Comparison of ENCODE assay signal across 13 cellular contexts in the genomic region with DNA sequence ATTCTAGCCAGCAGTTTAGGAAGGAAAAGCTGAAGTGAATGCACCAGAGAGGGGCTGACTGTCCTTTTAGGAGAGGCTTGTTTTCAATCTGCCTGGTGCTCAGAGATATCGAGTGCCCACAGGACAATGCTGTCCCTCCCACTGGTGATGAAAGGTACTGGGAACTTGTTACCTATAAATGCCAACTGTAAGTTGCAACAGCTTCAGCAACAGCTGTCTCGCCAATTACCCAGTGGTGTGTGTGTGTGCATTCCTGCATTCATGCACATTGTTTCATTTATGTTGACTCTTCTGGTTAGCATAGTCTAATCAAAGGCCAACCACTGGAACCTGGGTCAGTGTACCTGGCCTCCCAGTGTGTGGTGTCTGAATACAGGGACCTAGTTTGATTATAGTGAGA.
DNase-seq lines count a peak whose midpoint lies in the region; ATAC-seq, FAIRE-seq and TF ChIP-seq lines count a peak whose summit lies in the region.
"Had no signal": no experiment of that assay in that cellular context is flagged by ENCODE, and none has a peak within 500 bp of the region (broad histone marks: within the 10 kb centered on the region; RNA-seq: fewer than 3 reads in every experiment).

No MANE protein-coding gene starts in this region.

- BruUV-seq in Caco-2 (replicated peaks; lab: Mats Ljungman, UMichigan), result no TSS peak

- H3K9ac ChIP-seq in H1 (replicated peaks in 1 of 4; ENCODE audit: extremely low read depth in 1 of 4, low read depth in 3 of 4, low read length in 3 of 4), result no peak overlapping the region

- no peaks in the 10 kb centered on the region for H3K36me3 Mint-ChIP-seq in Caco-2 (ENCODE audit: insufficient read depth, unreplicated experiment)
- H3K36me3 Mint-ChIP-seq: naive thymus-derived CD4-positive, alpha-beta T cell had no signal

- H3K79me1 ChIP-seq in H1 (ENCODE audit: low read depth, low read length), result no peaks in the 10 kb centered on the region

- H2AFZ ChIP-seq in H1 (ENCODE audit: low read length), result peak overlapping the region; percentile 24; the same call in 1 of the 2 replicates

- no peak overlapping the region for H4K8ac ChIP-seq in H1 (ENCODE audit: extremely low read depth, insufficient read depth, low read length)

- 73% methylated on average over 2 of the region's 2 CpGs; no CpG with 5 or more reads in 1 of the 2 experiments for WGBS in H1 (ENCODE audit: extremely low coverage in 1 of 2, insufficient coverage in 1 of 2, insufficient read length in 1 of 2, insufficient replicate concordance in 2 of 2, low coverage in 1 of 2, low lambda C conversion rate in 2 of 2, missing lambda C conversion rate in 1 of 2), 2 experiments

- no peak overlapping the region for H3K18ac ChIP-seq in H1 (ENCODE audit: extremely low read depth, low read length)

- H3K27ac Mint-ChIP-seq in Caco-2 (ENCODE audit: unreplicated experiment), result no peak overlapping the region
- H3K27ac Mint-ChIP-seq: naive thymus-derived CD4-positive, alpha-beta T cell had no signal

- POLR2A ChIA-PET in Caco-2 (lab: Charles Lee), result no interaction called here
- POLR2A ChIA-PET in H1 (lab: Charles Lee; ENCODE audit: partially characterized antibody), result no interaction called here

- no peaks in the 10 kb centered on the region for H3K4me1 Mint-ChIP-seq in Caco-2 (ENCODE audit: low read depth, unreplicated experiment)
- H3K4me1 Mint-ChIP-seq: naive thymus-derived CD4-positive, alpha-beta T cell had no signal

- ATAC-seq in left lobe of liver (peak; percentile 45), foreskin keratinocyte (no peak)

- H3K23ac ChIP-seq in H1 (ENCODE audit: insufficient read length), result no peak overlapping the region

- no peaks in the 10 kb centered on the region for H3K27me3 Mint-ChIP-seq in Caco-2 (ENCODE audit: insufficient read depth, unreplicated experiment)

- no peaks in the 10 kb centered on the region; the same call in 1 of the 2 replicates for H3K4me1 ChIP-seq in Caco-2
- peaks cover 0 to 9% (median 6%) of the 10 kb centered on the region in 4 experiments; a peak in 4 of 7 replicates for H3K4me1 ChIP-seq in H1 (replicated peaks in 1 of 4; ENCODE audit: control insufficient read depth in 3 of 4, insufficient read depth in 4 of 4, low read length in 3 of 4)
- peaks cover 5% of the 10 kb centered on the region for H3K4me1 ChIP-seq in foreskin keratinocyte

- CTCF ChIA-PET in Caco-2 (lab: Charles Lee) (no interaction called here), H1 (lab: Charles Lee; ENCODE audit: partially characterized antibody) (interaction anchor here (0.7 to 1.0 kb wide), 2 partner anchors 616 to 1030 kb away, joined by 3 to 5 read pairs; no protein-coding TSS in a partner anchor)

- peak in 1 of 2 experiments; percentile 4; a peak in 2 of 4 replicates for TF ChIP-seq RAD21 in H1 (IDR thresholded peaks at IDR 0.05 in 1 of 2, conservative IDR thresholded peaks at IDR 0.05 in 1 of 2; ENCODE audit: low read depth in 2 of 2, low read length in 2 of 2)

- H3K9me3 ChIP-seq in Caco-2, result no peaks in the 10 kb centered on the region
- H3K9me3 ChIP-seq in H1 (ENCODE audit: insufficient read depth in 2 of 2, low read depth in 1 of 2, low read length in 1 of 2), result no peaks in the 10 kb centered on the region

- peak; percentile 36 for FAIRE-seq in H1 (lab: Jason Lieb, UNC)

- H3K4me3 Mint-ChIP-seq in Caco-2 (ENCODE audit: unreplicated experiment), result no peak overlapping the region
- H3K4me3 Mint-ChIP-seq: naive thymus-derived CD4-positive, alpha-beta T cell had no signal

- H3K23me2 ChIP-seq in H1 (ENCODE audit: low read depth, low read length), result no peaks in the 10 kb centered on the region

- H3K4ac ChIP-seq in H1 (replicated peaks; ENCODE audit: insufficient read length, low read depth, low read length), result no peak overlapping the region

- H3K4me2 ChIP-seq in H1 (ENCODE audit: insufficient read depth in 1 of 2, low read depth in 2 of 2, low read length in 2 of 2), result no peak overlapping the region

- no peak overlapping the region for H3K56ac ChIP-seq in H1 (replicated peaks; ENCODE audit: insufficient read length, low read depth, low read length)

- H4K91ac ChIP-seq in H1 (replicated peaks; ENCODE audit: insufficient read length, low read length), result no peak overlapping the region

- H3K27ac ChIP-seq in H1 (ENCODE audit: low read depth, low read length) (no peak overlapping the region), foreskin keratinocyte (no peak overlapping the region)
- H3K27ac ChIP-seq: WERI-Rb-1 had no signal

- H4K5ac ChIP-seq in H1 (ENCODE audit: insufficient read length, low read depth, low read length), result no peak overlapping the region

- no peak overlapping the region for H2AK5ac ChIP-seq in H1 (ENCODE audit: low read depth, low read length)

- peak; percentile 11 to 34 for DNase-seq in Caco-2
- DNase-seq in HuH-7.5 (ENCODE audit: low spot score), result peak; percentile 4
- DNase-seq in H1 (ENCODE audit: low read depth in 1 of 2, low spot score in 2 of 2), result no peak
- no peak for DNase-seq in left lobe of liver (ENCODE audit: low spot score)
- DNase-seq in SHP77 treated with DMSO at 0.1 percent for 48 hours (lab: John Stamatoyannopoulos, UW), result no peak
- no peak for DNase-seq in middle frontal gyrus (ENCODE audit: extremely low spot score, low spot score)
- DNase-seq in NCI-H524 treated with DMSO at 0.1 percent for 48 hours (lab: John Stamatoyannopoulos, UW), result no peak
- DNase-seq in foreskin keratinocyte, result no peak
- DNase-seq: effector CD4-positive, alpha-beta T cell; naive thymus-derived CD4-positive, alpha-beta T cell; NCI-H1930; stimulated activated CD4-positive, alpha-beta T cell treated with anti-CD3 and anti-CD28 coated beads, Interleukin-15, amount 100 ng/mL, for 24 hours; WERI-Rb-1 had no signal

- H4K20me1 ChIP-seq in H1 (replicated peaks in 1 of 2; ENCODE audit: control insufficient read depth in 1 of 2, insufficient read depth in 2 of 2, low read length in 2 of 2), result no peaks in the 10 kb centered on the region

- no peaks in the 10 kb centered on the region for H3K79me2 ChIP-seq in H1 (ENCODE audit: control insufficient read depth in 1 of 2, insufficient read depth in 2 of 2, low read length in 2 of 2)

- intact Hi-C loops in Caco-2 (cut with micrococcal nuclease; ENCODE audit: unreplicated experiment), result loop anchor here (5.0 to 10.0 kb wide), 2 partner anchors 184 to 852 kb away; no protein-coding TSS in a partner anchor

- H2BK15ac ChIP-seq in H1 (ENCODE audit: low read length), result no peak overlapping the region

- H2BK5ac ChIP-seq in H1 (ENCODE audit: low read depth, low read length), result no peak overlapping the region; the same call in 1 of the 2 replicates

- H3K4me3 ChIP-seq in Caco-2 (ENCODE audit: low read depth, low read length) (no peak overlapping the region), H1 (ENCODE audit: extremely low read depth in 1 of 4, insufficient read depth in 2 of 4, low read depth in 3 of 4, low read length in 4 of 4) (no peak overlapping the region)

- peak overlapping the region; percentile 46; the same call in 1 of the 2 replicates for H2BK12ac ChIP-seq in H1 (ENCODE audit: low read depth, low read length)

- peak overlapping the region; percentile 1; the same call in 1 of the 2 replicates for H2BK20ac ChIP-seq in H1 (ENCODE audit: low read length)

- TF ChIP-seq CTCF in Caco-2 (IDR thresholded peaks at IDR 0.05; ENCODE audit: insufficient read depth in 1 of 2, low read depth in 1 of 2, low read length in 1 of 2, severe bottlenecking in 1 of 2, unreplicated experiment in 1 of 2), result no peak
- peak in 1 of 3 experiments; percentile 2; a peak in 1 of 4 replicates for TF ChIP-seq CTCF in H1 (IDR thresholded peaks at IDR 0.05; ENCODE audit: control extremely low read depth in 1 of 3, insufficient read depth in 1 of 3, low read depth in 1 of 3, low read length in 3 of 3)
- TF ChIP-seq CTCF in foreskin keratinocyte (conservative IDR thresholded peaks at IDR 0.05), result no peak

- TF ChIP-seq EP300 in H1 (IDR thresholded peaks at IDR 0.05; ENCODE audit: borderline replicate concordance in 1 of 2, low read depth in 2 of 2, low read length in 2 of 2), result no peak

- no peaks in the 10 kb centered on the region for H3K36me3 ChIP-seq in Caco-2 (ENCODE audit: control insufficient read depth, insufficient read depth, low read length)
- no peaks in the 10 kb centered on the region for H3K36me3 ChIP-seq in H1 (ENCODE audit: control insufficient read depth in 2 of 4, insufficient read depth in 4 of 4, low read length in 3 of 4)
- H3K36me3 ChIP-seq: WERI-Rb-1 had no signal

- H3K14ac ChIP-seq in H1 (ENCODE audit: insufficient read length), result no peak overlapping the region

- H3K27me3 ChIP-seq in Caco-2 (replicated peaks; ENCODE audit: control insufficient read depth, insufficient read depth, low read length), result no peaks in the 10 kb centered on the region
- H3K27me3 ChIP-seq in H1 (replicated peaks in 1 of 4; ENCODE audit: control insufficient read depth in 3 of 4, extremely low read depth in 1 of 4, insufficient read depth in 3 of 4, low read length in 3 of 4), result no peaks in the 10 kb centered on the region
- H3K27me3 ChIP-seq in foreskin keratinocyte, result no peaks in the 10 kb centered on the region

- H3K9me3 Mint-ChIP-seq in Caco-2 (ENCODE audit: unreplicated experiment), result no peaks in the 10 kb centered on the region

- no peak overlapping the region for H2BK120ac ChIP-seq in H1 (replicated peaks; ENCODE audit: low read depth, low read length)

- no peak for TF ChIP-seq POLR2A in H1 (IDR thresholded peaks at IDR 0.05; ENCODE audit: control extremely low read depth in 1 of 2, low read depth in 2 of 2, low read length in 2 of 2)

TF ChIP-seq in H1, 55 proteins besides CTCF, POLR2A, EP300 and RAD21:
- TF ChIP-seq CEBPB (IDR thresholded peaks at IDR 0.05; ENCODE audit: low read depth, low read length) (peak; percentile 28; the same call in 1 of the 2 replicates), NRF1 (IDR thresholded peaks at IDR 0.05; ENCODE audit: low read depth, low read length) (no peak)

Comparison
In these comparisons a context has a peak if more than half of its experiments do, and no peak if none do; other contexts are left out.
1. DNase-seq: peak in Caco-2 (2 of 2) and HuH-7.5 (single experiment); none in H1 (0 of 2), left lobe of liver (single experiment), SHP77 treated with DMSO at 0.1 percent for 48 hours (single experiment), middle frontal gyrus (single experiment), NCI-H524 treated with DMSO at 0.1 percent for 48 hours (single experiment) and foreskin keratinocyte (0 of 2).